In genomic region chr13:111503376-111503775, GRCh38 we compare ENCODE assay signal across 11 cellular contexts.
DNase-seq lines count a peak whose midpoint lies in the region; ATAC-seq, FAIRE-seq and TF ChIP-seq lines count a peak whose summit lies in the region.
"Had no signal": no experiment of that assay in that cellular context is flagged by ENCODE, and none has a peak within 500 bp of the region (broad histone marks: within the 10 kb centered on the region; RNA-seq: fewer than 3 reads in every experiment).

No MANE protein-coding gene starts in this region.

- H4K5ac ChIP-seq in H1 (ENCODE audit: insufficient read length, low read depth, low read length), result no peak overlapping the region

- no peak for TF ChIP-seq POLR2A in H1 (IDR thresholded peaks at IDR 0.05; ENCODE audit: control extremely low read depth in 1 of 2, low read depth in 2 of 2, low read length in 2 of 2)

- CTCF ChIA-PET in activated CD8-positive, alpha-beta memory T cell treated with anti-CD3 and anti-CD28 coated beads, Interleukin-2, amount 10 ng/mL, durations not matched to agents 7 days and 5 days (lab: Charles Lee), result no interaction called here
- CTCF ChIA-PET in H1 (lab: Charles Lee; ENCODE audit: partially characterized antibody), result interaction anchor here (1.0 to 5.2 kb wide), 4 partner anchors 11 to 939 kb away, joined by 3 to 47 read pairs (median 19); no protein-coding TSS in a partner anchor

- H3K18ac ChIP-seq in H1 (ENCODE audit: extremely low read depth, low read length), result no peak overlapping the region

- H3K9me3 ChIP-seq in H1 (ENCODE audit: insufficient read depth in 2 of 2, low read depth in 1 of 2, low read length in 1 of 2) (peaks cover 14 to 20% of the 10 kb centered on the region in 2 experiments), osteoblast (ENCODE audit: low read depth, low read length) (no peaks in the 10 kb centered on the region)

- peak; percentile 1 for DNase-seq in activated CD8-positive, alpha-beta memory T cell treated with anti-CD3 and anti-CD28 coated beads, Interleukin-2, amount 50 U/mL, for 4 hours
- no peak for DNase-seq in activated CD8-positive, alpha-beta memory T cell treated with anti-CD3 and anti-CD28 coated beads, Interleukin-2, amount 10 ng/mL, durations not matched to agents 7 days and 5 days
- DNase-seq in H1 (ENCODE audit: low read depth in 1 of 2, low spot score in 2 of 2) (no peak), osteoblast (ENCODE audit: insufficient read length, low spot score, missing footprints) (peak; percentile 42), frontal cortex (ENCODE audit: low spot score in 2 of 2) (no peak), hippocampal formation (lab: John Stamatoyannopoulos, UW) (no peak)
- DNase-seq: CD4-positive, CD25-positive, alpha-beta regulatory T cell; HCEC 1CT; HFFc6 had no signal

- H3K56ac ChIP-seq in H1 (replicated peaks; ENCODE audit: insufficient read length, low read depth, low read length), result no peak overlapping the region

- H3K27ac Mint-ChIP-seq in activated CD8-positive, alpha-beta memory T cell treated with anti-CD3 and anti-CD28 coated beads, Interleukin-2, amount 10 ng/mL, durations not matched to agents 7 days and 5 days, result no peak overlapping the region
- H3K27ac Mint-ChIP-seq: CD4-positive, CD25-positive, alpha-beta regulatory T cell; HFFc6 had no signal

- H3K27me3 ChIP-seq in H1 (replicated peaks in 1 of 4; ENCODE audit: control insufficient read depth in 3 of 4, extremely low read depth in 1 of 4, insufficient read depth in 3 of 4, low read length in 3 of 4) (no peaks in the 10 kb centered on the region), osteoblast (ENCODE audit: insufficient read depth, low read length) (no peaks in the 10 kb centered on the region)

- H3K27ac ChIP-seq in H1 (ENCODE audit: low read depth, low read length) (no peak overlapping the region), osteoblast (ENCODE audit: low read depth, low read length) (no peak overlapping the region)
- H3K27ac ChIP-seq: 22Rv1 had no signal

- no peak overlapping the region for H3K4me2 ChIP-seq in H1 (ENCODE audit: insufficient read depth in 1 of 2, low read depth in 2 of 2, low read length in 2 of 2)
- H3K4me2 ChIP-seq in osteoblast (ENCODE audit: insufficient read depth, low read length), result no peak overlapping the region

- H4K91ac ChIP-seq in H1 (replicated peaks; ENCODE audit: insufficient read length, low read length), result no peak overlapping the region

- H3K79me2 ChIP-seq in H1 (ENCODE audit: control insufficient read depth in 1 of 2, insufficient read depth in 2 of 2, low read length in 2 of 2), result no peaks in the 10 kb centered on the region
- H3K79me2 ChIP-seq in osteoblast (ENCODE audit: insufficient read depth, low read length), result no peaks in the 10 kb centered on the region

- no peaks in the 10 kb centered on the region for H3K9me3 Mint-ChIP-seq in activated CD8-positive, alpha-beta memory T cell treated with anti-CD3 and anti-CD28 coated beads, Interleukin-2, amount 10 ng/mL, durations not matched to agents 7 days and 5 days (ENCODE audit: low read depth)

- no peaks in the 10 kb centered on the region for H3K79me1 ChIP-seq in H1 (ENCODE audit: low read depth, low read length)

- H2AK5ac ChIP-seq in H1 (ENCODE audit: low read depth, low read length), result peak overlapping the region; percentile 53; the same call in 1 of the 2 replicates

- no peaks in the 10 kb centered on the region for H3K4me1 Mint-ChIP-seq in activated CD8-positive, alpha-beta memory T cell treated with anti-CD3 and anti-CD28 coated beads, Interleukin-2, amount 10 ng/mL, durations not matched to agents 7 days and 5 days

- no peak overlapping the region for H2BK12ac ChIP-seq in H1 (ENCODE audit: low read depth, low read length)

- H3K4ac ChIP-seq in H1 (replicated peaks; ENCODE audit: insufficient read length, low read depth, low read length), result no peak overlapping the region

- H3K4me3 ChIP-seq in H1 (ENCODE audit: extremely low read depth in 1 of 4, insufficient read depth in 2 of 4, low read depth in 3 of 4, low read length in 4 of 4) (no peak overlapping the region), osteoblast (ENCODE audit: insufficient read depth, low read length) (no peak overlapping the region)

- no peaks in the 10 kb centered on the region for H3K23me2 ChIP-seq in H1 (ENCODE audit: low read depth, low read length)

- H3K36me3 ChIP-seq in H1 (ENCODE audit: control insufficient read depth in 2 of 4, insufficient read depth in 4 of 4, low read length in 3 of 4) (no peaks in the 10 kb centered on the region), osteoblast (ENCODE audit: insufficient read depth, low read length) (no peaks in the 10 kb centered on the region)

- TF ChIP-seq CTCF in H1 (IDR thresholded peaks at IDR 0.05; ENCODE audit: control extremely low read depth in 1 of 3, insufficient read depth in 1 of 3, low read depth in 1 of 3, low read length in 3 of 3), result no peak
- no peak for TF ChIP-seq CTCF in osteoblast (IDR thresholded peaks at IDR 0.05; ENCODE audit: extremely low read depth, low read depth, low read length)

- H2BK15ac ChIP-seq in H1 (ENCODE audit: low read length), result no peak overlapping the region

- no peaks in the 10 kb centered on the region for H3K36me3 Mint-ChIP-seq in activated CD8-positive, alpha-beta memory T cell treated with anti-CD3 and anti-CD28 coated beads, Interleukin-2, amount 10 ng/mL, durations not matched to agents 7 days and 5 days
- H3K36me3 Mint-ChIP-seq: CD4-positive, CD25-positive, alpha-beta regulatory T cell had no signal

- H3K14ac ChIP-seq in H1 (ENCODE audit: insufficient read length), result no peak overlapping the region

- no peaks in the 10 kb centered on the region for H3K27me3 Mint-ChIP-seq in activated CD8-positive, alpha-beta memory T cell treated with anti-CD3 and anti-CD28 coated beads, Interleukin-2, amount 10 ng/mL, durations not matched to agents 7 days and 5 days

- H3K23ac ChIP-seq in H1 (ENCODE audit: insufficient read length), result no peak overlapping the region

- H3K9ac ChIP-seq in H1 (replicated peaks in 1 of 4; ENCODE audit: extremely low read depth in 1 of 4, low read depth in 3 of 4, low read length in 3 of 4), result no peak overlapping the region

- 80% methylated on average over 7 of the region's 7 CpGs; no CpG with 5 or more reads in 1 of the 2 experiments for WGBS in H1 (ENCODE audit: extremely low coverage in 1 of 2, insufficient coverage in 1 of 2, insufficient read length in 1 of 2, insufficient replicate concordance in 2 of 2, low coverage in 1 of 2, low lambda C conversion rate in 2 of 2, missing lambda C conversion rate in 1 of 2), 2 experiments

- no peak for TF ChIP-seq RAD21 in H1 (IDR thresholded peaks at IDR 0.05 in 1 of 2, conservative IDR thresholded peaks at IDR 0.05 in 1 of 2; ENCODE audit: low read depth in 2 of 2, low read length in 2 of 2)

- H4K20me1 ChIP-seq in H1 (replicated peaks in 1 of 2; ENCODE audit: control insufficient read depth in 1 of 2, insufficient read depth in 2 of 2, low read length in 2 of 2) (no peaks in the 10 kb centered on the region), osteoblast (ENCODE audit: insufficient read depth, low read length) (no peaks in the 10 kb centered on the region)

- no peak overlapping the region for H3K4me3 Mint-ChIP-seq in activated CD8-positive, alpha-beta memory T cell treated with anti-CD3 and anti-CD28 coated beads, Interleukin-2, amount 10 ng/mL, durations not matched to agents 7 days and 5 days
- H3K4me3 Mint-ChIP-seq: CD4-positive, CD25-positive, alpha-beta regulatory T cell; HFFc6 had no signal

- POLR2A ChIA-PET in H1 (lab: Charles Lee; ENCODE audit: partially characterized antibody), result no interaction called here

- H3K4me1 ChIP-seq in H1 (replicated peaks in 1 of 4; ENCODE audit: control insufficient read depth in 3 of 4, insufficient read depth in 4 of 4, low read length in 3 of 4) (no peaks in the 10 kb centered on the region), osteoblast (ENCODE audit: insufficient read depth, low read length) (no peaks in the 10 kb centered on the region)

- no peak overlapping the region for H4K8ac ChIP-seq in H1 (ENCODE audit: extremely low read depth, insufficient read depth, low read length)

- no peak overlapping the region for H2BK120ac ChIP-seq in H1 (replicated peaks; ENCODE audit: low read depth, low read length)

- FAIRE-seq in H1 (lab: Jason Lieb, UNC) (no peak), frontal cortex (lab: Jason Lieb, UNC) (no peak)

- H2AFZ ChIP-seq in H1 (ENCODE audit: low read length) (no peak overlapping the region), osteoblast (ENCODE audit: low read length) (no peak overlapping the region)

- no peak for TF ChIP-seq EP300 in H1 (IDR thresholded peaks at IDR 0.05; ENCODE audit: borderline replicate concordance in 1 of 2, low read depth in 2 of 2, low read length in 2 of 2)

- ATAC-seq in activated CD8-positive, alpha-beta memory T cell treated with anti-CD3 and anti-CD28 coated beads, Interleukin-2, amount 10 ng/mL, durations not matched to agents 7 days and 5 days, result no peak
- ATAC-seq in HG03095 (IDR thresholded peaks at IDR 0.05; ENCODE audit: unreplicated experiment), result no peak

- no peak overlapping the region for H2BK20ac ChIP-seq in H1 (ENCODE audit: low read length)

- H2BK5ac ChIP-seq in H1 (ENCODE audit: low read depth, low read length), result no peak overlapping the region

TF ChIP-seq in H1, 55 proteins besides CTCF, POLR2A, EP300 and RAD21 (continues in another document):
- TF ChIP-seq, protein P1, sequence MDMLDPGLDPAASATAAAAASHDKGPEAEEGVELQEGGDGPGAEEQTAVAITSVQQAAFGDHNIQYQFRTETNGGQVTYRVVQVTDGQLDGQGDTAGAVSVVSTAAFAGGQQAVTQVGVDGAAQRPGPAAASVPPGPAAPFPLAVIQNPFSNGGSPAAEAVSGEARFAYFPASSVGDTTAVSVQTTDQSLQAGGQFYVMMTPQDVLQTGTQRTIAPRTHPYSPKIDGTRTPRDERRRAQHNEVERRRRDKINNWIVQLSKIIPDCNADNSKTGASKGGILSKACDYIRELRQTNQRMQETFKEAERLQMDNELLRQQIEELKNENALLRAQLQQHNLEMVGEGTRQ (IDR thresholded peaks at IDR 0.05; ENCODE audit: low read length), result no peak
- TF ChIP-seq, protein P2, sequence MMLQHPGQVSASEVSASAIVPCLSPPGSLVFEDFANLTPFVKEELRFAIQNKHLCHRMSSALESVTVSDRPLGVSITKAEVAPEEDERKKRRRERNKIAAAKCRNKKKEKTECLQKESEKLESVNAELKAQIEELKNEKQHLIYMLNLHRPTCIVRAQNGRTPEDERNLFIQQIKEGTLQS (IDR thresholded peaks at IDR 0.05; ENCODE audit: insufficient read depth, low read depth, low read length), result no peak
- TF ChIP-seq CTBP2 (IDR thresholded peaks at IDR 0.05; ENCODE audit: borderline replicate concordance, insufficient read depth, insufficient read length, low read length), result no peak
- no peak for TF ChIP-seq SIN3A (conservative IDR thresholded peaks at IDR 0.05 in 1 of 2, IDR thresholded peaks at IDR 0.05 in 1 of 2; ENCODE audit: low read depth in 1 of 2, low read length in 2 of 2)
- TF ChIP-seq KDM5A (IDR thresholded peaks at IDR 0.05; ENCODE audit: low read length), result no peak
- TF ChIP-seq, protein P3, sequence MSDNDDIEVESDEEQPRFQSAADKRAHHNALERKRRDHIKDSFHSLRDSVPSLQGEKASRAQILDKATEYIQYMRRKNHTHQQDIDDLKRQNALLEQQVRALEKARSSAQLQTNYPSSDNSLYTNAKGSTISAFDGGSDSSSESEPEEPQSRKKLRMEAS (IDR thresholded peaks at IDR 0.05), result no peak
- no peak for TF ChIP-seq ASH2L (IDR thresholded peaks at IDR 0.05; ENCODE audit: low read length)

Comparison
In these comparisons a context has a peak if more than half of its experiments do, and no peak if none do; other contexts are left out.
1. DNase-seq: peak in activated CD8-positive, alpha-beta memory T cell treated with anti-CD3 and anti-CD28 coated beads, Interleukin-2, amount 50 U/mL, for 4 hours (single experiment) and osteoblast (single experiment); none in activated CD8-positive, alpha-beta memory T cell treated with anti-CD3 and anti-CD28 coated beads, Interleukin-2, amount 10 ng/mL, durations not matched to agents 7 days and 5 days (single experiment), H1 (0 of 2), frontal cortex (0 of 2) and hippocampal formation (0 of 2).